Comparison of ENCODE assay signal across 8 cellular contexts in the genomic region with DNA sequence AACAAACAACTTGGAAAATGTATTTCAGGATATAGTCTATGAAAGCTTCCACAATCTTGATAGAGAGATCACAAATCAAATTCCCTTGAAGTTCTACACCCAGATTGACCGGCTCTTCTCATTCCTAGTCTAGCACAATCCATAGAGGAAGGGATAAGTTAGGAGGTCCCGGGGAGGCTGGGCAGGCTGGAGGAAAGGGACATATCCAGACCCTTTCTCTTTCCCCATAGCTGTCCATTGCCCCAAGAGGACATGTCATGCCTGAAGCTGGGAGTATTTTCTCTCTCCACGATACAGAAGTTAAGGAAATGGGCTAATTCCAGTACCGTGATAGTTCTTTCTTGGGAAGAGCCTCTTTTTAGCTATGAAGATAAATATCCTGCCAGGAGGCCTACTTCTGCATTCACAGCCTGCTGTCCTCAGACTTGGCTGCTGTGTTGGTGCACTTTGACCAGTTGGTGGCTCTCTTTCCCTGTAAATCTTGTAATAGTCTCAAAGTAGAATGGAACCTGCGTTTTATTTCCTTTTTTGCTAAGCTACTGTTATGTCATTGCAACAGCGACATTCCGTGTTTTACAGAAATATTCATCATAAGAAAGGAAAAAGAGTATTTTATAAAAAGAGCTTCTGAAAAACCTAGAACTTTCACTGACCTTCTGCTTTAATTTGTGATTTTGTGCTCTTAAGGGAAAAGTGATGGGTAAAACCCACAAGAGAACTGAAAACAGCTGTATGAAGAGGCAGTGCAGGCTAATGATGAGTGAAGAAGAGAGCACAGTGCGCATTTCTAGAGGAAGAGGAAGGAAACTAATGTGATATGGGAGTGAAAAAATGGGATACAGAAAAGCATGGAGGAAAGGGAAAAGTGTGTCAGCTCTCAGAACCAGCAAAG. TPM values are rescaled to one million over a fixed set of nuclear protein-coding genes. Genes with fewer than 3 reads are reported as not detected.
DNase-seq lines count a peak whose midpoint lies in the region; ATAC-seq and TF ChIP-seq lines count a peak whose summit lies in the region.
"Not testable (repeated sequence)": the region's sequence is repeated elsewhere in the genome, so short reads cannot be mapped to it uniquely, and the experiment has no call there.

No MANE protein-coding gene starts in this region.

- not testable (repeated sequence) for H3K4me3 ChIP-seq in WERI-Rb-1 (ENCODE audit: low read depth, low read length); dorsolateral prefrontal cortex; liver (ENCODE audit: low read depth in 1 of 3, low read length in 3 of 3); testis

- intact Hi-C loops in dorsolateral prefrontal cortex (cut with DNase I); testis (cut with DNase I; ENCODE audit: low total_unique reads): not testable (repeated sequence)

- not testable (repeated sequence) for H3K27ac ChIP-seq in WERI-Rb-1; dorsolateral prefrontal cortex; liver (ENCODE audit: low read depth in 1 of 2, low read length in 2 of 2); testis

- H3K9me3 ChIP-seq in WERI-Rb-1 (ENCODE audit: severe bottlenecking); liver (ENCODE audit: control insufficient read depth in 4 of 4, low read length in 3 of 4); testis: not testable (repeated sequence)

- TF ChIP-seq CTCF in WERI-Rb-1 (IDR thresholded peaks at IDR 0.05; ENCODE audit: low read depth, low read length) (peak; percentile 64), dorsolateral prefrontal cortex (IDR thresholded peaks at IDR 0.05 in 54 of 56, conservative IDR thresholded peaks at IDR 0.05 in 2 of 56; ENCODE audit: low read depth in 1 of 56, partially characterized antibody in 56 of 56) (peak in 53 of 56 donors; percentile 28 to 73 (median 54)), liver (IDR thresholded peaks at IDR 0.05; ENCODE audit: low read depth, low read length, missing input control) (peak; percentile 44), testis (IDR thresholded peaks at IDR 0.05) (peak in 1 of 3 experiments; percentile 19)

- DNase-seq in G401 (ENCODE audit: low spot score) (peak; percentile 48), NCI-H2171 treated with DMSO at 0.1 percent for 48 hours (lab: John Stamatoyannopoulos, UW) (peak; percentile 1), WERI-Rb-1 (peak; percentile 31), dorsolateral prefrontal cortex (peak in 3 of 10 donors; percentile 37 to 46 (median 45)), testis (peak; percentile 58)

- WGBS in liver: 34% methylated on average over 8 of the region's 8 CpGs
- WGBS in testis, 2 donors: 47 to 57% methylated on average over 8 of the region's 8 CpGs

- not testable (repeated sequence) for H3K9ac ChIP-seq in liver (ENCODE audit: low read depth in 1 of 2, low read length in 2 of 2)

- TF ChIP-seq RAD21 in liver (IDR thresholded peaks at IDR 0.05): peak; percentile 71 to 76

- in situ Hi-C loops in G401 (cut with HindIII; ENCODE audit: low sequenced_read_pairs): not testable (repeated sequence)

- H3K36me3 ChIP-seq in WERI-Rb-1; liver (ENCODE audit: control insufficient read depth in 4 of 4, insufficient read depth in 3 of 4, low read depth in 1 of 4, low read length in 3 of 4); testis (ENCODE audit: low read depth, missing control alignments): not testable (repeated sequence)

- TF ChIP-seq POLR2A in testis (IDR thresholded peaks at IDR 0.05): not testable (repeated sequence)

- peak; percentile 90 for ATAC-seq in GM21381 (IDR thresholded peaks at IDR 0.05; ENCODE audit: unreplicated experiment)
- ATAC-seq in HG03175 (IDR thresholded peaks at IDR 0.05; ENCODE audit: unreplicated experiment): peak; percentile 86

- H3K4me1 ChIP-seq in liver (ENCODE audit: control insufficient read depth in 4 of 4, insufficient read depth in 4 of 4, low read length in 3 of 4); testis: not testable (repeated sequence)

- H3K27me3 ChIP-seq in WERI-Rb-1 (ENCODE audit: insufficient read depth, low read depth, severe bottlenecking); dorsolateral prefrontal cortex; liver (ENCODE audit: control insufficient read depth in 4 of 4, insufficient read depth in 4 of 4, low read length in 3 of 4); testis: not testable (repeated sequence)

TF ChIP-seq in liver, 16 proteins besides CTCF, POLR2A, EP300 and RAD21:
- TF ChIP-seq HNF4A (conservative IDR thresholded peaks at IDR 0.05): peak; percentile 17 to 63

RNA-seq across cellular contexts. Expression of a gene that starts 4.1 kb away (rescaled TPM):
- total RNA-seq in G401 (2014; rRNA removed; shearing (Covaris generic)): not detected in 2 replicates
- total RNA-seq in dorsolateral prefrontal cortex (not detected), liver (not detected), testis (not detected)
- polyA plus RNA-seq in liver (not detected), testis (ENCODE audit: insufficient read depth, low read depth, low replicate concordance) (not detected)

RNA-seq across cellular contexts. Expression of a gene that starts 7.7 kb away (rescaled TPM):
- not detected in 2 replicates for total RNA-seq in G401 (2014; rRNA removed; shearing (Covaris generic))
- total RNA-seq in dorsolateral prefrontal cortex (not detected), liver (not detected), testis (not detected)
- polyA plus RNA-seq in liver (not detected), testis (ENCODE audit: insufficient read depth, low read depth, low replicate concordance) (not detected)

RNA-seq across cellular contexts. Expression of a gene that starts 18.6 kb away (rescaled TPM):
- total RNA-seq in G401 (2014; rRNA removed; shearing (Covaris generic)): not detected in 2 replicates
- not detected for total RNA-seq in dorsolateral prefrontal cortex
- total RNA-seq in liver: not detected
- polyA plus RNA-seq in liver: not detected
- not detected for total RNA-seq in testis
- not detected for polyA plus RNA-seq in testis (ENCODE audit: insufficient read depth, low read depth, low replicate concordance)

RNA-seq across cellular contexts. Expression of a gene that starts 28.8 kb away (rescaled TPM):
- not detected in 2 replicates for total RNA-seq in G401 (2014; rRNA removed; shearing (Covaris generic))
- total RNA-seq in dorsolateral prefrontal cortex (not detected), liver (not detected), testis (not detected)
- polyA plus RNA-seq in liver (not detected), testis (ENCODE audit: insufficient read depth, low read depth, low replicate concordance) (not detected)

RNA-seq across cellular contexts. Expression of a gene that starts 33.7 kb away (rescaled TPM):
- total RNA-seq in G401 (2014; rRNA removed; shearing (Covaris generic)): not detected in 2 replicates
- total RNA-seq in dorsolateral prefrontal cortex (not detected), liver (not detected), testis (not detected)
- polyA plus RNA-seq in liver (not detected), testis (ENCODE audit: insufficient read depth, low read depth, low replicate concordance) (not detected)
